ENCODE assay signal across 8 cellular contexts in the genomic region with DNA sequence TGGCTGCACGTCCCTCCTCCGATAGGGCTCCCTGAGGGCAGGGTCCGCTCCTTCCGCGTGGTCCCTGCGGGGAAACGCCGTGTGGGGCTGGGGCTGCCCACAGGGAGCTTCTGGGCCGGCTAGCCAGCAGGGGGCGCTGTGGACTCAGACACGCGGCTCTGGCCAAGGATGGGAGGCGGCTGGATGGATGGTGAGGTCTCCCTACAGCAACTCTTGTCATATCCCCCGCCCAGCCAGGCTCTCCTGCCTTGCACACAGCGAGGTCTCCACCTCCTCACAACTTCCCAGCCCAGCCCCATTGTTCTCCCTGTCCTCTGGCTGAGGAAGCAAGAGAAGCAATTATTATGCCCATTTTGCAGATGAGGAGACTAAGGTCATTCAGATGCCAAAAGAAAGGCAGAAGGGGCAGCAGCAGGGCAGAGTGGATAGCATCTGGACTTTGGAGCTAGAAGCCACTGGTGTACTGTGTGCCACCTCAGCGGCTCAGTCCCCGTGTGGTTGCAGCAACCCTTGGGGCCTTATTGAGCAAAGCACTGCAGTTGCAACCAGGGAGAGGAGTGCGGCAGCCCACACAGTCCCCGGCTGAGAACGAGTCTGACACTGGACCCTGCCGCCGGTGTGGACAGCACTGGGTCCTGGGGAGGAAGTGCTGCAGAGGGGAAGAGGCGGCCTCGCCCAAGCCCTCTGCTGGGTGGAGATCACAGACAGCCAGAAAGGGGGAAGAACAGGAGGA.
DNase-seq lines count a peak whose midpoint lies in the region; ATAC-seq and TF ChIP-seq lines count a peak whose summit lies in the region.

No MANE protein-coding gene starts in this region.

- no peaks in the 10 kb centered on the region for H3K27me3 ChIP-seq in DOHH2 (ENCODE audit: control insufficient read depth, low read length)

- no peaks in the 10 kb centered on the region for H3K79me2 ChIP-seq in DOHH2 (ENCODE audit: control insufficient read depth, low read length)

- H3K27ac ChIP-seq in DOHH2 (ENCODE audit: low read depth, low read length) (no peak overlapping the region; the same call in 1 of the 2 replicates), coronary artery (peak overlapping the region in 1 of 2 donors; percentile 73)

- no peaks in the 10 kb centered on the region for H3K36me3 ChIP-seq in DOHH2 (ENCODE audit: control insufficient read depth, low read length)

- H3K4me2 ChIP-seq in DOHH2 (ENCODE audit: low read length), result peak overlapping the region; percentile 26

- H4K20me1 ChIP-seq in DOHH2 (ENCODE audit: control insufficient read depth, insufficient read depth, low read depth, low read length), result no peaks in the 10 kb centered on the region

- H3K9me2 ChIP-seq in DOHH2 (replicated peaks; ENCODE audit: control insufficient read depth, low read length), result no peaks in the 10 kb centered on the region

- peak; percentile 91 for TF ChIP-seq CTCF in DOHH2 (IDR thresholded peaks at IDR 0.05; ENCODE audit: low read depth, low read length, poor library complexity, severe bottlenecking)
- peak; percentile 38; the same call in 1 of the 2 replicates for TF ChIP-seq CTCF in LNCAP (IDR thresholded peaks at IDR 0.05)
- peak; percentile 20 for TF ChIP-seq CTCF in coronary artery (IDR thresholded peaks at IDR 0.05)

- ATAC-seq in HG02763 (IDR thresholded peaks at IDR 0.05; ENCODE audit: unreplicated experiment), result no peak
- ATAC-seq in GM18520 (IDR thresholded peaks at IDR 0.05; ENCODE audit: unreplicated experiment), result no peak

- peak; percentile 91 to 93 for DNase-seq in activated CD4-positive, alpha-beta T cell treated with anti-CD3 and anti-CD28 coated beads for 4 hours
- DNase-seq in coronary artery (ENCODE audit: low spot score) (no peak), midbrain (lab: John Stamatoyannopoulos, UW) (peak; percentile 23)
- peak; percentile 67 to 86 for DNase-seq in stimulated activated CD8-positive, alpha-beta memory T cell treated with anti-CD3 and anti-CD28 coated beads, Interleukin-7, amount 100 ng/mL, for 48 hours (ENCODE audit: extremely low read depth in 1 of 2, low read depth in 1 of 2)

- H3F3A ChIP-seq in DOHH2 (ENCODE audit: control insufficient read depth, insufficient read depth), result peaks cover 18% of the 10 kb centered on the region

- H3K4me3 ChIP-seq in DOHH2 (ENCODE audit: low read length) (no peak overlapping the region), coronary artery (no peak overlapping the region)

- peaks cover 86% of the 10 kb centered on the region for H3K4me1 ChIP-seq in DOHH2 (ENCODE audit: control insufficient read depth, low read length)

- no peaks in the 10 kb centered on the region for H3K9me3 ChIP-seq in DOHH2 (ENCODE audit: control insufficient read depth, insufficient read depth, low read length)

Comparison
In these comparisons a context has a peak if more than half of its experiments do, and no peak if none do; other contexts are left out.
1. CTCF ChIP-seq: peak in every context shown above with its lines; median percentile 91 in DOHH2; 38 in LNCAP; 20 in coronary artery.